9 cellular contexts compared by ENCODE assay signal in the genomic region with DNA sequence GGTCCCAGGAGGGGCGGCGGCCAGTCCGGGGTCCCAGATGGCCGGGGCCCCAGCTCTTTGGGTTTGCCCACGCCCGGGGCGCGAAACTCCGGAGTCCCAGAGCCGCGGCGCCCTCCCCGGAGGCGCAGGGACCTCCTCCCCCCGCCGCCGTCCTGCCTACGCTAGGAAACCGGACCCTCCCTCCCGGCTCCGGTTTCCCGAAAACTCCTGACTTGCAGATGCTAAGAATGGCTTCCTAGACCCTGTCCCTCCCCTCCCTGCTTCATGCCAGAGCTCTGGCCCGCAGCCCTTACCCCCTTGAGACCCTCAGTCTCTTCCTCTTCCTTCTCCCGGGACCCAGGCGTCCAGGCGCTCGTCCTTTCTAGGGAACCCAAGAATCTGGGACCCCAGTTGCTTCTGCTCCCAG. TPM values are rescaled to one million over a fixed set of nuclear protein-coding genes. Genes with fewer than 3 reads are reported as not detected.
DNase-seq lines count a peak whose midpoint lies in the region; ATAC-seq, FAIRE-seq and TF ChIP-seq lines count a peak whose summit lies in the region.
"Had no signal": no experiment of that assay in that cellular context is flagged by ENCODE, and none has a peak within 500 bp of the region (broad histone marks: within the 10 kb centered on the region; RNA-seq: fewer than 3 reads in every experiment).

No MANE protein-coding gene starts in this region.

- ATAC-seq in aorta (ENCODE audit: low FRiP score): no peak
- ATAC-seq in GM21447 (IDR thresholded peaks at IDR 0.05; ENCODE audit: unreplicated experiment): no peak
- no peak for ATAC-seq in HG02938 (IDR thresholded peaks at IDR 0.05; ENCODE audit: unreplicated experiment)

- intact Hi-C loops in lower leg skin (cut with DNase I; ENCODE audit: low total_unique reads) (no loop called here), aorta (cut with DNase I) (no loop called here)

- peak overlapping the region; percentile 73 for H2AFZ ChIP-seq in astrocyte (ENCODE audit: low read depth, low read length)

- peak overlapping the region; percentile 76 for H3K4me3 Mint-ChIP-seq in astrocyte (ENCODE audit: unreplicated experiment)

- H3K36me3 ChIP-seq in astrocyte (ENCODE audit: insufficient read depth, low read length): no peaks in the 10 kb centered on the region
- no peaks in the 10 kb centered on the region for H3K36me3 ChIP-seq in aorta (ENCODE audit: control insufficient read depth in 1 of 2, insufficient read depth in 2 of 2, low read length in 1 of 2)

- H3K27me3 Mint-ChIP-seq in astrocyte (ENCODE audit: low read depth, unreplicated experiment): peaks cover 30% of the 10 kb centered on the region

- H3K4me1 ChIP-seq in astrocyte (ENCODE audit: insufficient read depth, low read length): peaks cover 11% of the 10 kb centered on the region
- no peaks in the 10 kb centered on the region for H3K4me1 ChIP-seq in aorta (ENCODE audit: control insufficient read depth in 1 of 2, insufficient read depth in 2 of 2, low read length in 2 of 2)

- peaks cover 3% of the 10 kb centered on the region for H3K4me1 Mint-ChIP-seq in astrocyte (ENCODE audit: low read depth, unreplicated experiment)

- peaks cover 1% of the 10 kb centered on the region for H3K9me3 Mint-ChIP-seq in astrocyte (ENCODE audit: unreplicated experiment)

- no peak for FAIRE-seq in astrocyte (lab: Jason Lieb, UNC)

- H3K4me3 ChIP-seq in HFF-Myc (replicated peaks; ENCODE audit: low read depth, low read length) (peak overlapping the region; percentile 38), astrocyte (ENCODE audit: insufficient read depth, low read depth, low read length) (peak overlapping the region; percentile 37), lower leg skin (ENCODE audit: low read depth, poor library complexity, severe bottlenecking) (peak overlapping the region; percentile 12), aorta (ENCODE audit: low read length in 2 of 2) (peak overlapping the region; percentile 23 to 42)

- TF ChIP-seq CTCF in C4-2B (conservative IDR thresholded peaks at IDR 0.05): no peak
- no peak for TF ChIP-seq CTCF in HFF-Myc (IDR thresholded peaks at IDR 0.05; ENCODE audit: low read depth, low read length, missing control alignments)
- TF ChIP-seq CTCF in astrocyte (IDR thresholded peaks at IDR 0.05; ENCODE audit: insufficient read depth, low read depth, low read length): no peak
- TF ChIP-seq CTCF in lower leg skin (IDR thresholded peaks at IDR 0.05): no peak

- H3K79me2 ChIP-seq in astrocyte (ENCODE audit: insufficient read depth, low read length): no peaks in the 10 kb centered on the region

- H3K36me3 Mint-ChIP-seq in astrocyte (ENCODE audit: low read depth, unreplicated experiment): no peaks in the 10 kb centered on the region

- H3K27ac Mint-ChIP-seq in astrocyte (ENCODE audit: unreplicated experiment): no peak overlapping the region

- no peak for DNase-seq in HFF-Myc (ENCODE audit: extremely low read depth, low read depth)
- no peak for DNase-seq in astrocyte (ENCODE audit: low read depth)
- no peak for DNase-seq in lower leg skin (ENCODE audit: low spot score in 2 of 2)
- DNase-seq in aorta: no peak
- DNase-seq in NCI-H2107 (lab: John Stamatoyannopoulos, UW): no peak

- H3K27ac ChIP-seq in C4-2B (0 out of 2 replicates have a peak overlapping the region, but pooled peaks have one; percentile 5), astrocyte (ENCODE audit: low read depth, low read length) (no peak overlapping the region), aorta (ENCODE audit: low read depth in 1 of 2, low read length in 2 of 2) (no peak overlapping the region)

- H3K9ac ChIP-seq in astrocyte (ENCODE audit: low read length): no peak overlapping the region

- no peaks in the 10 kb centered on the region for H3K9me3 ChIP-seq in astrocyte (ENCODE audit: insufficient read depth, low read depth, low read length)
- H3K9me3 ChIP-seq in aorta (ENCODE audit: control insufficient read depth, low read length): no peaks in the 10 kb centered on the region

- H3K4me2 ChIP-seq in astrocyte (ENCODE audit: low read length): peak overlapping the region; percentile 88

- H4K20me1 ChIP-seq in astrocyte (ENCODE audit: insufficient read depth, low read length): no peaks in the 10 kb centered on the region

- no peak for TF ChIP-seq POLR2A in lower leg skin (IDR thresholded peaks at IDR 0.05)

- H3K27me3 ChIP-seq in astrocyte (ENCODE audit: insufficient read depth, low read length) (peaks cover 22% of the 10 kb centered on the region), aorta (ENCODE audit: control insufficient read depth in 1 of 2, insufficient read depth in 2 of 2, low read length in 1 of 2) (no peaks in the 10 kb centered on the region)

- WGBS in lower leg skin, 2 donors: 0 to 1% methylated on average over 10 of the region's 27 CpGs
- WGBS in aorta, 2 donors: 1% methylated on average over 17 to 27 of the region's 27 CpGs

RNA-seq across cellular contexts. Expression of a gene that starts 0.5 kb away (rescaled TPM):
- total RNA-seq in astrocyte (not detected in 2 replicates), lower leg skin (1 to 10 TPM in 1 of 4 donors, under 1 TPM in 2, not detected in 1; 0.05 to 1.3 (median 0.15) TPM), aorta (not detected)
- under 1 TPM in 1 of 2 donors, not detected in 1; 0.03 TPM for polyA plus RNA-seq in aorta
- total RNA-seq: pulmonary artery endothelial cell had no signal

RNA-seq across cellular contexts. Expression of a gene that starts 13.5 kb away (rescaled TPM):
- total RNA-seq in astrocyte (0.14 TPM in 1 of 2 replicates, not detected in the other), lower leg skin (not detected), aorta (under 1 TPM; 0.48 to 0.62 TPM)
- polyA plus RNA-seq in aorta: 1 to 10 TPM in 1 of 2 donors, under 1 TPM in 1; 0.05 to 5.1 TPM
- total RNA-seq: pulmonary artery endothelial cell had no signal

RNA-seq across cellular contexts. Expression of a gene that starts 44.1 kb away (rescaled TPM):
- not detected in 2 replicates for total RNA-seq in astrocyte
- total RNA-seq in lower leg skin: 10 to 100 TPM; 35.1 to 93.5 (median 67.5) TPM
- total RNA-seq in aorta: 10 to 100 TPM; 79.6 to 86.5 TPM
- 100 to 1,000 TPM in 1 of 2 donors, 10 to 100 TPM in 1; 65.2 to 111 TPM for polyA plus RNA-seq in aorta

RNA-seq across cellular contexts. Expression of a gene that starts 44.4 kb away (rescaled TPM):
- total RNA-seq in astrocyte (not detected in 2 replicates), lower leg skin (1 to 10 TPM; 1.7 to 5.9 (median 3.3) TPM), aorta (not detected)
- not detected for polyA plus RNA-seq in aorta
- total RNA-seq: pulmonary artery endothelial cell had no signal

RNA-seq across cellular contexts. Expression of a gene that starts 48.1 kb away (rescaled TPM):
- total RNA-seq in astrocyte (18.9 and 19.9 TPM in 2 replicates), lower leg skin (10 to 100 TPM; 16.8 to 26.6 (median 20.0) TPM), aorta (10 to 100 TPM; 13.2 to 26.9 TPM)
- 10 to 100 TPM in 1 of 2 donors, 1 to 10 TPM in 1; 5.4 to 27.7 TPM for polyA plus RNA-seq in aorta

Comparison
In these comparisons a context has a peak if more than half of its experiments do, and no peak if none do; other contexts are left out.
1. RNA of a gene that starts 44.1 kb away (total RNA-seq): 35.1 to 93.5 TPM in lower leg skin and 79.6 to 86.5 TPM in aorta; not detected in astrocyte; every median in the first group is over 10 times any median in the second.
2. Peak in every context shown above with its lines, with median percentiles within 50 percentile points of each other: H3K4me3 ChIP-seq.